7 cellular contexts compared by ENCODE assay signal in genomic region chr5:140632366-140633080, GRCh38. TPM values are rescaled to one million over a fixed set of nuclear protein-coding genes. Genes with fewer than 3 reads are reported as not detected.
A peak's percentile ranks its signal among the peaks of the same experiment; 100 is the strongest.
DNase-seq lines count a peak whose midpoint lies in the region; ATAC-seq and TF ChIP-seq lines count a peak whose summit lies in the region.

No MANE protein-coding gene starts in this region.

- no TSS peak for BruUV-seq in MCF 10A (replicated peaks; lab: Mats Ljungman, UMichigan)

- peak overlapping the region; percentile 68 for H3K4me3 Mint-ChIP-seq in MCF 10A (ENCODE audit: unreplicated experiment)

- H3K36me3 Mint-ChIP-seq in MCF 10A (ENCODE audit: insufficient read depth, unreplicated experiment) = peaks cover 8% of the 10 kb centered on the region

- H3K27ac Mint-ChIP-seq in MCF 10A (ENCODE audit: low read depth, unreplicated experiment) = no peak overlapping the region

- peaks cover 30% of the 10 kb centered on the region for H3K4me1 Mint-ChIP-seq in MCF 10A (ENCODE audit: insufficient read depth, unreplicated experiment)

- POLR2A ChIA-PET in MCF 10A (lab: Yijun Ruan, JAX) = interaction anchor here (0.6 to 11.2 kb wide), 15 partner anchors 9 to 975 kb away, joined by 3 to 143 read pairs (median 4); partner anchors contain the start of genes ANKHD1, APBB3, EIF4EBP3 and IK

- CTCF ChIA-PET in MCF 10A (lab: Yijun Ruan, JAX) = interaction anchor here (0.5 to 1.6 kb wide), 10 partner anchors 42 to 1141 kb away, joined by 3 to 7 read pairs (median 3); partner anchors contain the start of gene EIF4EBP3

- peak; percentile 33 for DNase-seq in T-helper 9 cell
- peak; percentile 85 for DNase-seq in MCF 10A (ENCODE audit: unreplicated experiment)
- DNase-seq in kidney tubule cell (ENCODE audit: low spot score) = peak; percentile 45
- peak in 2 of 3 experiments; percentile 17 to 27 for DNase-seq in stimulated activated CD4-positive, alpha-beta T cell treated with anti-CD3 and anti-CD28 coated beads, TNF-alpha, amount 100 ng/mL, for 4 hours (ENCODE audit: low read depth in 3 of 3)
- DNase-seq in NCI-H1694 (lab: John Stamatoyannopoulos, UW) = no peak

- H3K27me3 Mint-ChIP-seq in MCF 10A (ENCODE audit: insufficient read depth, unreplicated experiment) = no peaks in the 10 kb centered on the region

- TF ChIP-seq CTCF in MCF 10A (IDR thresholded peaks at IDR 0.05; ENCODE audit: unreplicated experiment) = no peak

- intact Hi-C loops in MCF 10A (cut with micrococcal nuclease) = no loop called here

- ATAC-seq in GM18870 (IDR thresholded peaks at IDR 0.05; ENCODE audit: unreplicated experiment) (peak; percentile 42), HG03045 (IDR thresholded peaks at IDR 0.05; ENCODE audit: unreplicated experiment) (peak; percentile 62)

- H3K9me3 Mint-ChIP-seq in MCF 10A (ENCODE audit: unreplicated experiment) = peaks cover 8% of the 10 kb centered on the region

RNA-seq across cellular contexts. Expression of gene CD14, which starts 0.5 kb away (rescaled TPM):
- total RNA-seq in MCF 10A (2022) = 0.79 and 2.2 TPM in 2 replicates

RNA-seq across cellular contexts. Expression of gene TMCO6, which starts 6.7 kb away (rescaled TPM):
- total RNA-seq in MCF 10A (2022) = 15.7 and 17.2 TPM in 2 replicates

RNA-seq across cellular contexts. Expression of gene NDUFA2, which starts 14.9 kb away (rescaled TPM):
- 63.2 and 82.2 TPM in 2 replicates for total RNA-seq in MCF 10A (2022)

RNA-seq across cellular contexts. Expression of gene IK, which starts 15.1 kb away (rescaled TPM):
- 128 and 160 TPM in 2 replicates for total RNA-seq in MCF 10A (2022)

RNA-seq across cellular contexts. Expression of gene WDR55, which starts 32.2 kb away (rescaled TPM):
- total RNA-seq in MCF 10A (2022) = 35.0 and 36.4 TPM in 2 replicates
